Comparison of ENCODE assay signal across 1 cellular context in genomic region chr2:152718909-152719645, GRCh38.
TF ChIP-seq lines count a peak whose summit lies in the region.

No MANE protein-coding gene starts in this region.

TF ChIP-seq in HepG2, 621 proteins besides CTCF, POLR2A, EP300 and RAD21 (continues in another document):
- no peak for TF ChIP-seq NR2F1 (CRISPR knock-in tag; IDR thresholded peaks at IDR 0.05)
- no peak for TF ChIP-seq HNRNPH1 (optimal IDR thresholded peaks at IDR 0.05; ENCODE audit: low read depth, low read length)
- peak; percentile 13; the same call in 1 of the 2 replicates for TF ChIP-seq ZNF274 (CRISPR knock-in tag; IDR thresholded peaks at IDR 0.05)
- no peak for TF ChIP-seq HNRNPUL1 (IDR thresholded peaks at IDR 0.05; ENCODE audit: low read depth, low read length)
- TF ChIP-seq, protein P1, sequence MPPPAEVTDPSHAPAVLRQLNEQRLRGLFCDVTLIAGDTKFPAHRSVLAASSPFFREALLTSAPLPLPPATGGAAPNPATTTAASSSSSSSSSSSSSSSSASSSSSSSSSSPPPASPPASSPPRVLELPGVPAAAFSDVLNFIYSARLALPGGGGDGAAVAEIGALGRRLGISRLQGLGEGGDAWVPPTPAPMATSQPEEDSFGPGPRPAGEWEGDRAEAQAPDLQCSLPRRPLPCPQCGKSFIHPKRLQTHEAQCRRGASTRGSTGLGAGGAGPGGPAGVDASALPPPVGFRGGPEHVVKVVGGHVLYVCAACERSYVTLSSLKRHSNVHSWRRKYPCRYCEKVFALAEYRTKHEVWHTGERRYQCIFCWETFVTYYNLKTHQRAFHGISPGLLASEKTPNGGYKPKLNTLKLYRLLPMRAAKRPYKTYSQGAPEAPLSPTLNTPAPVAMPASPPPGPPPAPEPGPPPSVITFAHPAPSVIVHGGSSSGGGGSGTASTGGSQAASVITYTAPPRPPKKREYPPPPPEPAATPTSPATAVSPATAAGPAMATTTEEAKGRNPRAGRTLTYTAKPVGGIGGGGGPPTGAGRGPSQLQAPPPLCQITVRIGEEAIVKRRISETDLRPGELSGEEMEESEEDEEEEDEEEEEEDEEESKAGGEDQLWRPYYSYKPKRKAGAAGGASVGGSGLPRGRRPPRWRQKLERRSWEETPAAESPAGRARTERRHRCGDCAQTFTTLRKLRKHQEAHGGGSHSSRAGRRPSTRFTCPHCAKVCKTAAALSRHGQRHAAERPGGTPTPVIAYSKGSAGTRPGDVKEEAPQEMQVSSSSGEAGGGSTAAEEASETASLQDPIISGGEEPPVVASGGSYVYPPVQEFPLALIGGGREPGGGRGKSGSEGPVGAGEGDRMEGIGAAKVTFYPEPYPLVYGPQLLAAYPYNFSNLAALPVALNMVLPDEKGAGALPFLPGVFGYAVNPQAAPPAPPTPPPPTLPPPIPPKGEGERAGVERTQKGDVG (CRISPR knock-in tag; IDR thresholded peaks at IDR 0.05; ENCODE audit: borderline replicate concordance), result no peak
- TF ChIP-seq ZNF891 (CRISPR knock-in tag; IDR thresholded peaks at IDR 0.05), result no peak; the same call in 1 of the 2 replicates
- peak; percentile 18; the same call in 1 of the 2 replicates for TF ChIP-seq ZFP36L1 (CRISPR knock-in tag; IDR thresholded peaks at IDR 0.05)
- TF ChIP-seq ZNF326 (CRISPR knock-in tag; IDR thresholded peaks at IDR 0.05; ENCODE audit: borderline replicate concordance), result no peak
- TF ChIP-seq, protein P2, sequence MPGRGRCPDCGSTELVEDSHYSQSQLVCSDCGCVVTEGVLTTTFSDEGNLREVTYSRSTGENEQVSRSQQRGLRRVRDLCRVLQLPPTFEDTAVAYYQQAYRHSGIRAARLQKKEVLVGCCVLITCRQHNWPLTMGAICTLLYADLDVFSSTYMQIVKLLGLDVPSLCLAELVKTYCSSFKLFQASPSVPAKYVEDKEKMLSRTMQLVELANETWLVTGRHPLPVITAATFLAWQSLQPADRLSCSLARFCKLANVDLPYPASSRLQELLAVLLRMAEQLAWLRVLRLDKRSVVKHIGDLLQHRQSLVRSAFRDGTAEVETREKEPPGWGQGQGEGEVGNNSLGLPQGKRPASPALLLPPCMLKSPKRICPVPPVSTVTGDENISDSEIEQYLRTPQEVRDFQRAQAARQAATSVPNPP (CRISPR knock-in tag; IDR thresholded peaks at IDR 0.05), result 0 out of 2 replicates have a peak, but pooled peaks have one; percentile 22
- 0 out of 2 replicates have a peak, but pooled peaks have one; percentile 57 for TF ChIP-seq TERF1 (CRISPR knock-in tag; IDR thresholded peaks at IDR 0.05)
- 0 out of 2 replicates have a peak, but pooled peaks have one; percentile 14 for TF ChIP-seq SNAPC2 (CRISPR knock-in tag; IDR thresholded peaks at IDR 0.05)
- TF ChIP-seq ELF3 (CRISPR knock-in tag; IDR thresholded peaks at IDR 0.05), result no peak
- TF ChIP-seq SRY (CRISPR knock-in tag; IDR thresholded peaks at IDR 0.05), result 0 out of 2 replicates have a peak, but pooled peaks have one; percentile 12
- TF ChIP-seq ZNF75D (CRISPR knock-in tag; IDR thresholded peaks at IDR 0.05; ENCODE audit: borderline replicate concordance), result no peak
- TF ChIP-seq ARNT (IDR thresholded peaks at IDR 0.05), result no peak
- TF ChIP-seq IKZF5 (CRISPR knock-in tag; IDR thresholded peaks at IDR 0.05), result no peak
- TF ChIP-seq, protein P3, sequence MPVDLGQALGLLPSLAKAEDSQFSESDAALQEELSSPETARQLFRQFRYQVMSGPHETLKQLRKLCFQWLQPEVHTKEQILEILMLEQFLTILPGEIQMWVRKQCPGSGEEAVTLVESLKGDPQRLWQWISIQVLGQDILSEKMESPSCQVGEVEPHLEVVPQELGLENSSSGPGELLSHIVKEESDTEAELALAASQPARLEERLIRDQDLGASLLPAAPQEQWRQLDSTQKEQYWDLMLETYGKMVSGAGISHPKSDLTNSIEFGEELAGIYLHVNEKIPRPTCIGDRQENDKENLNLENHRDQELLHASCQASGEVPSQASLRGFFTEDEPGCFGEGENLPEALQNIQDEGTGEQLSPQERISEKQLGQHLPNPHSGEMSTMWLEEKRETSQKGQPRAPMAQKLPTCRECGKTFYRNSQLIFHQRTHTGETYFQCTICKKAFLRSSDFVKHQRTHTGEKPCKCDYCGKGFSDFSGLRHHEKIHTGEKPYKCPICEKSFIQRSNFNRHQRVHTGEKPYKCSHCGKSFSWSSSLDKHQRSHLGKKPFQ (CRISPR knock-in tag; IDR thresholded peaks at IDR 0.05; ENCODE audit: insufficient replicate concordance), result peak; percentile 7
- 0 out of 2 replicates have a peak, but pooled peaks have one; percentile 12 for TF ChIP-seq ZNF564 (CRISPR knock-in tag; IDR thresholded peaks at IDR 0.05)
- TF ChIP-seq, protein P4, sequence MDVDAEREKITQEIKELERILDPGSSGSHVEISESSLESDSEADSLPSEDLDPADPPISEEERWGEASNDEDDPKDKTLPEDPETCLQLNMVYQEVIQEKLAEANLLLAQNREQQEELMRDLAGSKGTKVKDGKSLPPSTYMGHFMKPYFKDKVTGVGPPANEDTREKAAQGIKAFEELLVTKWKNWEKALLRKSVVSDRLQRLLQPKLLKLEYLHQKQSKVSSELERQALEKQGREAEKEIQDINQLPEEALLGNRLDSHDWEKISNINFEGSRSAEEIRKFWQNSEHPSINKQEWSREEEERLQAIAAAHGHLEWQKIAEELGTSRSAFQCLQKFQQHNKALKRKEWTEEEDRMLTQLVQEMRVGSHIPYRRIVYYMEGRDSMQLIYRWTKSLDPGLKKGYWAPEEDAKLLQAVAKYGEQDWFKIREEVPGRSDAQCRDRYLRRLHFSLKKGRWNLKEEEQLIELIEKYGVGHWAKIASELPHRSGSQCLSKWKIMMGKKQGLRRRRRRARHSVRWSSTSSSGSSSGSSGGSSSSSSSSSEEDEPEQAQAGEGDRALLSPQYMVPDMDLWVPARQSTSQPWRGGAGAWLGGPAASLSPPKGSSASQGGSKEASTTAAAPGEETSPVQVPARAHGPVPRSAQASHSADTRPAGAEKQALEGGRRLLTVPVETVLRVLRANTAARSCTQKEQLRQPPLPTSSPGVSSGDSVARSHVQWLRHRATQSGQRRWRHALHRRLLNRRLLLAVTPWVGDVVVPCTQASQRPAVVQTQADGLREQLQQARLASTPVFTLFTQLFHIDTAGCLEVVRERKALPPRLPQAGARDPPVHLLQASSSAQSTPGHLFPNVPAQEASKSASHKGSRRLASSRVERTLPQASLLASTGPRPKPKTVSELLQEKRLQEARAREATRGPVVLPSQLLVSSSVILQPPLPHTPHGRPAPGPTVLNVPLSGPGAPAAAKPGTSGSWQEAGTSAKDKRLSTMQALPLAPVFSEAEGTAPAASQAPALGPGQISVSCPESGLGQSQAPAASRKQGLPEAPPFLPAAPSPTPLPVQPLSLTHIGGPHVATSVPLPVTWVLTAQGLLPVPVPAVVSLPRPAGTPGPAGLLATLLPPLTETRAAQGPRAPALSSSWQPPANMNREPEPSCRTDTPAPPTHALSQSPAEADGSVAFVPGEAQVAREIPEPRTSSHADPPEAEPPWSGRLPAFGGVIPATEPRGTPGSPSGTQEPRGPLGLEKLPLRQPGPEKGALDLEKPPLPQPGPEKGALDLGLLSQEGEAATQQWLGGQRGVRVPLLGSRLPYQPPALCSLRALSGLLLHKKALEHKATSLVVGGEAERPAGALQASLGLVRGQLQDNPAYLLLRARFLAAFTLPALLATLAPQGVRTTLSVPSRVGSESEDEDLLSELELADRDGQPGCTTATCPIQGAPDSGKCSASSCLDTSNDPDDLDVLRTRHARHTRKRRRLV (CRISPR knock-in tag; IDR thresholded peaks at IDR 0.05), result peak; percentile 88
- TF ChIP-seq SMC3 (IDR thresholded peaks at IDR 0.05; ENCODE audit: low read length), result no peak
- TF ChIP-seq MED13 (CRISPR knock-in tag; IDR thresholded peaks at IDR 0.05), result 0 out of 2 replicates have a peak, but pooled peaks have one; percentile 15
- peak; percentile 14; the same call in 1 of the 2 replicates for TF ChIP-seq ZNF598 (CRISPR knock-in tag; IDR thresholded peaks at IDR 0.05; ENCODE audit: borderline replicate concordance)
- no peak for TF ChIP-seq ADNP (CRISPR knock-in tag; IDR thresholded peaks at IDR 0.05)
- peak; percentile 14; the same call in 1 of the 2 replicates for TF ChIP-seq MYPOP (CRISPR knock-in tag; IDR thresholded peaks at IDR 0.05)
- no peak for TF ChIP-seq ZHX2 (IDR thresholded peaks at IDR 0.05; ENCODE audit: low read depth)
- TF ChIP-seq ZHX2 (CRISPR knock-in tag; IDR thresholded peaks at IDR 0.05; ENCODE audit: borderline replicate concordance), result no peak
- TF ChIP-seq ZFX (CRISPR knock-in tag; IDR thresholded peaks at IDR 0.05; ENCODE audit: low read depth), result no peak
- 0 out of 2 replicates have a peak, but pooled peaks have one; percentile 38 for TF ChIP-seq ZNF800 (CRISPR knock-in tag; IDR thresholded peaks at IDR 0.05)
- TF ChIP-seq RBM22 (optimal IDR thresholded peaks at IDR 0.05; ENCODE audit: low read length), result peak; percentile 19
- TF ChIP-seq HNF4G (IDR thresholded peaks at IDR 0.05; ENCODE audit: borderline replicate concordance, low read depth, low read length), result no peak
- 0 out of 2 replicates have a peak, but pooled peaks have one; percentile 8 for TF ChIP-seq HNF4G (CRISPR knock-in tag; IDR thresholded peaks at IDR 0.05; ENCODE audit: borderline replicate concordance, low read depth)
- TF ChIP-seq ZNF224 (CRISPR knock-in tag; IDR thresholded peaks at IDR 0.05), result 0 out of 2 replicates have a peak, but pooled peaks have one; percentile 5
- TF ChIP-seq MXI1 (IDR thresholded peaks at IDR 0.05; ENCODE audit: borderline replicate concordance, low read depth, low read length), result no peak
- no peak for TF ChIP-seq ZSCAN31 (CRISPR knock-in tag; IDR thresholded peaks at IDR 0.05; ENCODE audit: low read depth)
- TF ChIP-seq ZNF121 (CRISPR knock-in tag; IDR thresholded peaks at IDR 0.05), result 0 out of 2 replicates have a peak, but pooled peaks have one; percentile 42
